ENCODE assay signal across 1 cellular context in the genomic region with DNA sequence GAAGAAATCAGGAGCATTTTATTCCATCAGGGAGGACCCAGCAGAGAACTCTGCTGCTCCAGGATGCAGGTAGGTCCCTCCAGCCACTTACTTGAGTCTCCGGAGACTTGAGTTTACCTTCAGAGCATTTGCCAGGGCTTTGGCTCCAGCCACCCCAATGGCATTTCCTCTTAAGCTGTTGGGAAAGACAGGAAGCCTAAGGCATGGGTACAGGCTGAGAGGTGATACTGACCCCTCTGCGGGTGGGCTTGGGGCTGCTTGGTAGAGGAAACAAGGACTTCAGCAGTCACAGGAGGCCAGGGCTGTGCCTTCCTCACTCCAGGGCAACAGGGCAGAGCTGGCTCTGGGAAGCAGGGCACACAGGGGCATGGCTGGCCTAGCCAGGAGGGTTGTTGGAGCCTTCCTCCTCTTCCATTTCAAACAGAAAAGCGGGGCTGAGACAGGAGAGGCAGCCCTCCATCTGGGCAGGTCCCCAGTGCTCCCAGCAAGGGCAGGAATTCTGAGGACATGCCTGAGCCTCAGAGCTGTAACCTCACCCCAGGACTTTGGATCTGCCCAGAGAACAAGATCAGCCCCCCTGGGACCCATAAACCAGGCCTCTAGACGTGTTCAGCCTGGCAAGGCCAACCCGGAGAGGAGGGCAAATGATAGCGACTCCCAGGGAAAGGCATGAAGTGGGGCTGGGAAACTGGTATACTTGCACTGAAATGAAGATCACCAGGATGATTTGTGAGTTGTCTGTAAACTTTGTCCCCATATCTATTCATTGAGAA.
TF ChIP-seq lines count a peak whose summit lies in the region.

No MANE protein-coding gene starts in this region.

TF ChIP-seq in endothelial cell of umbilical vein, 7 proteins besides CTCF, POLR2A, EP300 and RAD21:
- TF ChIP-seq GATA2 (IDR thresholded peaks at IDR 0.05; ENCODE audit: insufficient read depth, insufficient read length, low read depth, low read length) (no peak), EZH2 (IDR thresholded peaks at IDR 0.05; ENCODE audit: borderline replicate concordance, low read depth, low read length, severe bottlenecking) (no peak), MYC (IDR thresholded peaks at IDR 0.05; ENCODE audit: low read depth, low read length) (no peak), FOS (IDR thresholded peaks at IDR 0.05; ENCODE audit: borderline replicate concordance, insufficient read depth, low read length) (no peak), POLR2AphosphoS5 (IDR thresholded peaks at IDR 0.05; ENCODE audit: insufficient read depth, low read depth, low read length) (no peak), JUN (IDR thresholded peaks at IDR 0.05; ENCODE audit: borderline replicate concordance, insufficient read depth, insufficient read length, low read depth) (no peak)
- TF ChIP-seq, protein P1, sequence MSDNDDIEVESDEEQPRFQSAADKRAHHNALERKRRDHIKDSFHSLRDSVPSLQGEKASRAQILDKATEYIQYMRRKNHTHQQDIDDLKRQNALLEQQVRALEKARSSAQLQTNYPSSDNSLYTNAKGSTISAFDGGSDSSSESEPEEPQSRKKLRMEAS (IDR thresholded peaks at IDR 0.05; ENCODE audit: insufficient read depth, insufficient read length): no peak
TF ChIP-seq in endothelial cell of umbilical vein: peak in this region for 0.
